Comparison of ENCODE assay signal across 23 cellular contexts in the genomic region with DNA sequence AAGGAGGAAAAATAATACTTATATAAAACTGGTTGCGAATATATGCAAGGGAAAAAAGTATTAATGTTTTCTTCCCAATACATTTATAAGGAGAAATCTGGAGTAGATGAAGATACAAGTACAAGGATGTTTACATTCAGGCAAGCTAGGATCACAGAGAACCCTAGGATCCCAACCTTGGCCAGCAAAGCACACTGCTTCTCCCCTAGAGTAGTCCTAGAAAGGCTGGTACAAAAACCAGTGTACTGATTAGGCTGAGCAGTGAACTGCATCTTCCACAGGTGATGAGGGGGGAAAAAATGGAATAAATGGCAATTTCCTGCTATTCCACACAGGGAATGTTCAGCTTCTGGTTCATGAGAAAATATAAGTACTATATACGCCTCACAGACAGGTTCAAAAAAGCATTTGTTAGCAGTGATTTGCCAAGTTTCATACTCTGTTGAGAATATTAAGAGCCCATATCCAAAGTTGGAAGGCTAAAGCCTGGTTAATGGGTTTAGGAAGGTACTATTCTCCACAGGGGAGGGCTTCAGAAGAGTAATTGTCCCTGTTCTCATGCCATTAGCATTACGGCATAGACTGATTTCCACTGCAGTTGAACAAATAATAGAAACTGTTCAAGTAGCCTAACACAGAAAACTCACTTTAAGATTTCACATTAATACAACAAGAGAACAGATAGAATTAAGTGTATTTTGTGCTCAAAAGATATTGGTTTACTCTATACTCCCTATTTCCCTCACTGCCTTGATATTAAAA. TPM values are rescaled to one million over a fixed set of nuclear protein-coding genes. Genes with fewer than 3 reads are reported as not detected.
DNase-seq lines count a peak whose midpoint lies in the region; TF ChIP-seq lines count a peak whose summit lies in the region.
"Had no signal": no experiment of that assay in that cellular context is flagged by ENCODE, and none has a peak within 500 bp of the region (broad histone marks: within the 10 kb centered on the region; RNA-seq: fewer than 3 reads in every experiment).

No MANE protein-coding gene starts in this region.

- no peak for DNase-seq in activated naive CD4-positive, alpha-beta T cell treated with anti-CD3 and anti-CD28 coated beads for 36 hours
- no peak for DNase-seq in activated naive CD4-positive, alpha-beta T cell (lab: John Stamatoyannopoulos, UW)
- DNase-seq in DMS79 (lab: John Stamatoyannopoulos, UW), result peak; percentile 79
- DNase-seq in activated T-helper 1 cell treated with anti-CD3 and anti-CD28 coated beads, Interleukin-12 subunit alpha, Interleukin-12 subunit beta, Interleukin-2, Interleukin-4 antibody, amounts not matched to agents 30 ng/mL and 10 ng/mL and 1 ng/mL, durations not matched to agents 14 hours and 24 hours and 36 hours (ENCODE audit: low spot score), result no peak
- DNase-seq in osteoblast (ENCODE audit: insufficient read length, low spot score, missing footprints), result no peak
- DNase-seq in cerebellar nuclear complex (lab: John Stamatoyannopoulos, UW), result no peak
- DNase-seq in right atrium auricular region (ENCODE audit: low spot score), result no peak
- DNase-seq: activated CD4-positive, CD25-positive, alpha-beta regulatory T cell treated with anti-CD3 and anti-CD28 coated beads, Interleukin-2, amount 50 U/mL, for 72 hours; DMS153; foreskin keratinocyte; heart right ventricle; NCI-H2029 treated with DMSO at 0.1 percent for 48 hours; NCI-H226; NCI-H526 treated with DMSO at 0.1 percent for 48 hours; sigmoid colon; SK-N-SH; stimulated activated CD4-positive, alpha-beta T cell treated with anti-CD3 and anti-CD28 coated beads, Interleukin-12 subunit alpha, Interleukin-12 subunit beta, amount 100 ng/mL, for 4 hours; stimulated activated CD4-positive, alpha-beta T cell treated with anti-CD3 and anti-CD28 coated beads, Interleukin-2, amount 100 ng/mL, for 48 hours had no signal

- no peak overlapping the region for H2AFZ ChIP-seq in osteoblast (ENCODE audit: low read length)

- H4K20me1 ChIP-seq in osteoblast (ENCODE audit: insufficient read depth, low read length), result peaks cover 4% of the 10 kb centered on the region

- TF ChIP-seq CTCF in osteoblast (IDR thresholded peaks at IDR 0.05; ENCODE audit: extremely low read depth, low read depth, low read length) (no peak), right atrium auricular region (IDR thresholded peaks at IDR 0.05) (no peak)

- peak overlapping the region; percentile 84 for H3K27ac ChIP-seq in osteoblast (ENCODE audit: low read depth, low read length)
- no peak overlapping the region for H3K27ac ChIP-seq in right atrium auricular region
- H3K27ac ChIP-seq: esophagus muscularis mucosa, foreskin keratinocyte, heart right ventricle, HL-60, neutrophil, prostate gland, sigmoid colon, tibial nerve had no signal

- no peak overlapping the region for H3K4me3 ChIP-seq in osteoblast (ENCODE audit: insufficient read depth, low read length)
- no peak overlapping the region for H3K4me3 ChIP-seq in right atrium auricular region
- H3K4me3 ChIP-seq: esophagus muscularis mucosa, heart right ventricle, prostate gland, sigmoid colon, tibial nerve had no signal

- H3K27me3 Mint-ChIP-seq in activated naive CD4-positive, alpha-beta T cell treated with anti-CD3 and anti-CD28 coated beads for 36 hours (ENCODE audit: low read depth), result no peaks in the 10 kb centered on the region
- H3K27me3 Mint-ChIP-seq in activated T-helper 1 cell treated with anti-CD3 and anti-CD28 coated beads, Interleukin-12 subunit alpha, Interleukin-12 subunit beta, Interleukin-2, Interleukin-4 antibody, amounts not matched to agents 30 ng/mL and 10 ng/mL and 1 ng/mL, durations not matched to agents 14 hours and 24 hours and 36 hours (ENCODE audit: insufficient read depth), result no peaks in the 10 kb centered on the region

- intact Hi-C loops in activated naive CD4-positive, alpha-beta T cell treated with anti-CD3 and anti-CD28 coated beads for 36 hours (cut with micrococcal nuclease), result loop anchor here (2.0 kb wide), 1 partner anchor 14 kb away; the partner anchor contains the start of gene WDR73
- intact Hi-C loops in activated T-helper 1 cell treated with anti-CD3 and anti-CD28 coated beads, Interleukin-12 subunit alpha, Interleukin-12 subunit beta, Interleukin-2, Interleukin-4 antibody, amounts not matched to agents 30 ng/mL and 10 ng/mL and 1 ng/mL, durations not matched to agents 14 hours and 24 hours and 36 hours (cut with micrococcal nuclease), result loop anchor here (5.0 kb wide), 1 partner anchor 36 kb away; no protein-coding TSS in a partner anchor

- CTCF ChIA-PET in activated naive CD4-positive, alpha-beta T cell treated with anti-CD3 and anti-CD28 coated beads for 36 hours (lab: Charles Lee), result interaction anchor here (0.6 to 1.2 kb wide), 4 partner anchors 9 to 87 kb away, joined by 3 to 5 read pairs (median 4); no protein-coding TSS in a partner anchor

- H3K36me3 Mint-ChIP-seq in activated naive CD4-positive, alpha-beta T cell treated with anti-CD3 and anti-CD28 coated beads for 36 hours (ENCODE audit: low read depth), result peaks cover 29% of the 10 kb centered on the region
- H3K36me3 Mint-ChIP-seq in activated T-helper 1 cell treated with anti-CD3 and anti-CD28 coated beads, Interleukin-12 subunit alpha, Interleukin-12 subunit beta, Interleukin-2, Interleukin-4 antibody, amounts not matched to agents 30 ng/mL and 10 ng/mL and 1 ng/mL, durations not matched to agents 14 hours and 24 hours and 36 hours (ENCODE audit: low read depth), result peaks cover 47% of the 10 kb centered on the region

- H3K79me2 ChIP-seq in osteoblast (ENCODE audit: insufficient read depth, low read length), result peaks cover 11% of the 10 kb centered on the region

- H3K9me3 ChIP-seq in osteoblast (ENCODE audit: low read depth, low read length) (no peaks in the 10 kb centered on the region), right atrium auricular region (no peaks in the 10 kb centered on the region)
- H3K9me3 ChIP-seq: esophagus muscularis mucosa, heart right ventricle, neutrophil, prostate gland, sigmoid colon, SK-N-SH, tibial nerve had no signal

- H3K4me3 Mint-ChIP-seq in activated naive CD4-positive, alpha-beta T cell treated with anti-CD3 and anti-CD28 coated beads for 36 hours, result no peak overlapping the region
- no peak overlapping the region for H3K4me3 Mint-ChIP-seq in activated T-helper 1 cell treated with anti-CD3 and anti-CD28 coated beads, Interleukin-12 subunit alpha, Interleukin-12 subunit beta, Interleukin-2, Interleukin-4 antibody, amounts not matched to agents 30 ng/mL and 10 ng/mL and 1 ng/mL, durations not matched to agents 14 hours and 24 hours and 36 hours

- H3K4me1 Mint-ChIP-seq in activated naive CD4-positive, alpha-beta T cell treated with anti-CD3 and anti-CD28 coated beads for 36 hours (ENCODE audit: low read depth), result peaks cover 35% of the 10 kb centered on the region
- H3K4me1 Mint-ChIP-seq in activated T-helper 1 cell treated with anti-CD3 and anti-CD28 coated beads, Interleukin-12 subunit alpha, Interleukin-12 subunit beta, Interleukin-2, Interleukin-4 antibody, amounts not matched to agents 30 ng/mL and 10 ng/mL and 1 ng/mL, durations not matched to agents 14 hours and 24 hours and 36 hours (ENCODE audit: low read depth), result peaks cover 44% of the 10 kb centered on the region

- peak overlapping the region; percentile 0 for H3K4me2 ChIP-seq in osteoblast (ENCODE audit: insufficient read depth, low read length)
- H3K4me2 ChIP-seq: SK-N-SH had no signal

- H3K27me3 ChIP-seq in osteoblast (ENCODE audit: insufficient read depth, low read length) (no peaks in the 10 kb centered on the region), right atrium auricular region (no peaks in the 10 kb centered on the region)
- H3K27me3 ChIP-seq: esophagus muscularis mucosa, foreskin keratinocyte, heart right ventricle, neutrophil, sigmoid colon, tibial nerve had no signal

- H3K36me3 ChIP-seq in osteoblast (ENCODE audit: insufficient read depth, low read length) (peaks cover 38% of the 10 kb centered on the region), right atrium auricular region (peaks cover 43% of the 10 kb centered on the region)
- H3K36me3 ChIP-seq: prostate gland had no signal

- no peaks in the 10 kb centered on the region for H3K9me3 Mint-ChIP-seq in activated naive CD4-positive, alpha-beta T cell treated with anti-CD3 and anti-CD28 coated beads for 36 hours
- H3K9me3 Mint-ChIP-seq in activated T-helper 1 cell treated with anti-CD3 and anti-CD28 coated beads, Interleukin-12 subunit alpha, Interleukin-12 subunit beta, Interleukin-2, Interleukin-4 antibody, amounts not matched to agents 30 ng/mL and 10 ng/mL and 1 ng/mL, durations not matched to agents 14 hours and 24 hours and 36 hours, result no peaks in the 10 kb centered on the region

- H3K4me1 ChIP-seq in osteoblast (ENCODE audit: insufficient read depth, low read length) (peaks cover 40% of the 10 kb centered on the region), right atrium auricular region (no peaks in the 10 kb centered on the region)
- H3K4me1 ChIP-seq: esophagus muscularis mucosa, foreskin keratinocyte, heart right ventricle, prostate gland, sigmoid colon had no signal

- peak overlapping the region; percentile 75 for H3K27ac Mint-ChIP-seq in activated naive CD4-positive, alpha-beta T cell treated with anti-CD3 and anti-CD28 coated beads for 36 hours
- peak overlapping the region; percentile 85 for H3K27ac Mint-ChIP-seq in activated T-helper 1 cell treated with anti-CD3 and anti-CD28 coated beads, Interleukin-12 subunit alpha, Interleukin-12 subunit beta, Interleukin-2, Interleukin-4 antibody, amounts not matched to agents 30 ng/mL and 10 ng/mL and 1 ng/mL, durations not matched to agents 14 hours and 24 hours and 36 hours

RNA-seq across cellular contexts. Expression of gene NMB, which starts 10.4 kb away (rescaled TPM):
- 1 to 10 TPM; 5.1 to 5.7 TPM for total RNA-seq in activated naive CD4-positive, alpha-beta T cell treated with anti-CD3 and anti-CD28 coated beads for 36 hours
- total RNA-seq in activated T-helper 1 cell treated with anti-CD3 and anti-CD28 coated beads, Interleukin-12 subunit alpha, Interleukin-12 subunit beta, Interleukin-2, Interleukin-4 antibody, amounts not matched to agents 30 ng/mL and 10 ng/mL and 1 ng/mL, durations not matched to agents 14 hours and 24 hours and 36 hours, result 3.0 and 3.5 TPM in 2 replicates
- total RNA-seq in osteoblast, result 6.9 and 8.5 TPM in 2 replicates
- total RNA-seq in right atrium auricular region, result 1 to 10 TPM; 1.0 to 6.3 TPM

RNA-seq across cellular contexts. Expression of gene WDR73, which starts 14.3 kb away (rescaled TPM):
- total RNA-seq in activated naive CD4-positive, alpha-beta T cell treated with anti-CD3 and anti-CD28 coated beads for 36 hours, result 1 to 10 TPM; 9.5 to 9.9 TPM
- total RNA-seq in activated T-helper 1 cell treated with anti-CD3 and anti-CD28 coated beads, Interleukin-12 subunit alpha, Interleukin-12 subunit beta, Interleukin-2, Interleukin-4 antibody, amounts not matched to agents 30 ng/mL and 10 ng/mL and 1 ng/mL, durations not matched to agents 14 hours and 24 hours and 36 hours, result 27.8 and 33.5 TPM in 2 replicates
- total RNA-seq in osteoblast, result 34.5 and 35.1 TPM in 2 replicates
- 10 to 100 TPM in 1 of 2 donors, 1 to 10 TPM in 1; 5.3 to 12.0 TPM for total RNA-seq in right atrium auricular region

RNA-seq across cellular contexts. Expression of gene SEC11A, which starts 47.5 kb away (rescaled TPM):
- 10 to 100 TPM; 87.2 to 99.1 TPM for total RNA-seq in activated naive CD4-positive, alpha-beta T cell treated with anti-CD3 and anti-CD28 coated beads for 36 hours
- 97.3 and 105 TPM in 2 replicates for total RNA-seq in activated T-helper 1 cell treated with anti-CD3 and anti-CD28 coated beads, Interleukin-12 subunit alpha, Interleukin-12 subunit beta, Interleukin-2, Interleukin-4 antibody, amounts not matched to agents 30 ng/mL and 10 ng/mL and 1 ng/mL, durations not matched to agents 14 hours and 24 hours and 36 hours
- total RNA-seq in osteoblast (200 and 202 TPM in 2 replicates), right atrium auricular region (10 to 100 TPM; 79.7 to 81.2 TPM)
